Comparison of ENCODE assay signal across 10 cellular contexts in genomic region chr6:137728386-137729349, GRCh38.
DNase-seq lines count a peak whose midpoint lies in the region; ATAC-seq and TF ChIP-seq lines count a peak whose summit lies in the region.
"Had no signal": no experiment of that assay in that cellular context is flagged by ENCODE, and none has a peak within 500 bp of the region (broad histone marks: within the 10 kb centered on the region; RNA-seq: fewer than 3 reads in every experiment).

No MANE protein-coding gene starts in this region.

- peak overlapping the region; percentile 92 for H2BK120ac ChIP-seq in trophoblast cell (ENCODE audit: insufficient read depth, low read length, poor library complexity)

- no peak overlapping the region for H2AFZ ChIP-seq in trophoblast cell (ENCODE audit: insufficient read depth, low read length, poor library complexity)

- no peak overlapping the region for H3K4me3 ChIP-seq in RWPE2 (ENCODE audit: severe bottlenecking)
- H3K4me3 ChIP-seq in fibroblast of the aortic adventitia (ENCODE audit: low read depth, low read length), result no peak overlapping the region
- H3K4me3 ChIP-seq in trophoblast cell (ENCODE audit: low read depth, low read length), result no peak overlapping the region
- H3K4me3 ChIP-seq: breast epithelium had no signal

- ATAC-seq in RWPE2 (ENCODE audit: low read depth), result peak; percentile 82
- ATAC-seq: activated CD8-positive, alpha-beta T cell treated with anti-CD3 and anti-CD28 coated beads for 36 hours had no signal

- H3K14ac ChIP-seq in trophoblast cell (ENCODE audit: low read length), result peak overlapping the region; percentile 77

- DNase-seq in Daoy (ENCODE audit: low read depth), result peak; percentile 90
- DNase-seq in RWPE2 (ENCODE audit: low spot score), result peak; percentile 85
- peak; percentile 100 for DNase-seq in fibroblast of the aortic adventitia (ENCODE audit: low read depth)
- peak; percentile 97 to 98 for DNase-seq in trophoblast cell
- no peak for DNase-seq in NOMO-1 treated with DMSO at 0.1 percent for 48 hours (lab: John Stamatoyannopoulos, UW; ENCODE audit: unreplicated experiment)
- DNase-seq in NCI-H748 treated with DMSO at 0.1 percent for 48 hours (lab: John Stamatoyannopoulos, UW), result no peak
- no peak for DNase-seq in Kasumi-1 (lab: John Stamatoyannopoulos, UW)
- no peak for DNase-seq in NCI-H1092 treated with DMSO at 0.1 percent for 48 hours (lab: John Stamatoyannopoulos, UW)
- DNase-seq: activated CD8-positive, alpha-beta T cell treated with anti-CD3 and anti-CD28 coated beads for 36 hours had no signal

- H2AK5ac ChIP-seq in trophoblast cell (ENCODE audit: low read length), result no peak overlapping the region

- TF ChIP-seq CTCF in RWPE2 (IDR thresholded peaks at IDR 0.05; ENCODE audit: poor library complexity, severe bottlenecking), result no peak
- TF ChIP-seq CTCF in fibroblast of the aortic adventitia (IDR thresholded peaks at IDR 0.05; ENCODE audit: insufficient read depth, low read length), result no peak

- H3K79me2 ChIP-seq in trophoblast cell (ENCODE audit: control insufficient read depth, insufficient read depth, low read length, poor library complexity), result peaks cover 1% of the 10 kb centered on the region

- H3K27me3 ChIP-seq in RWPE2 (ENCODE audit: insufficient read depth, poor library complexity, severe bottlenecking), result no peaks in the 10 kb centered on the region
- H3K27me3 ChIP-seq in trophoblast cell (ENCODE audit: insufficient read depth, low read length), result no peaks in the 10 kb centered on the region
- H3K27me3 ChIP-seq: breast epithelium had no signal

- H2BK12ac ChIP-seq in trophoblast cell (ENCODE audit: low read length), result peak overlapping the region; percentile 45

- H3K4me1 ChIP-seq in RWPE2 (ENCODE audit: insufficient read depth, poor library complexity, severe bottlenecking) (peaks cover 44% of the 10 kb centered on the region), trophoblast cell (ENCODE audit: control insufficient read depth in 1 of 2, insufficient read depth in 2 of 2, low read length in 2 of 2) (peaks cover 12 to 16% of the 10 kb centered on the region in 2 experiments)
- H3K4me1 ChIP-seq: breast epithelium had no signal

- H4K91ac ChIP-seq in trophoblast cell (ENCODE audit: low read depth, low read length), result peak overlapping the region; percentile 92

- peaks cover 14% of the 10 kb centered on the region for H3K79me1 ChIP-seq in trophoblast cell (ENCODE audit: low read length)

- no peak overlapping the region for H3K9ac ChIP-seq in trophoblast cell (ENCODE audit: low read length)

- no peak overlapping the region for H3K4me2 ChIP-seq in trophoblast cell (ENCODE audit: low read length)

- H3K4ac ChIP-seq in trophoblast cell (ENCODE audit: low read depth, low read length), result no peak overlapping the region

- H3K18ac ChIP-seq in trophoblast cell (ENCODE audit: low read length), result no peak overlapping the region

- peak overlapping the region; percentile 63 for H4K8ac ChIP-seq in trophoblast cell (ENCODE audit: low read depth, low read length)

- peak overlapping the region; percentile 89 for H2BK5ac ChIP-seq in trophoblast cell (ENCODE audit: low read depth, low read length, poor library complexity)

- no peak overlapping the region for H3K23ac ChIP-seq in trophoblast cell (ENCODE audit: low read length)

- H3K9me3 ChIP-seq in RWPE2 (ENCODE audit: severe bottlenecking) (no peaks in the 10 kb centered on the region), trophoblast cell (ENCODE audit: insufficient read depth, low read depth, low read length) (no peaks in the 10 kb centered on the region)
- H3K9me3 ChIP-seq: breast epithelium had no signal

- no CpG with 5 or more reads among the region's 6 CpGs for WGBS in trophoblast cell (ENCODE audit: extremely low coverage, insufficient coverage, insufficient read length)

- H3K27ac ChIP-seq in RWPE2 (ENCODE audit: poor library complexity, severe bottlenecking) (peak overlapping the region; percentile 91), trophoblast cell (ENCODE audit: low read depth, low read length) (peak overlapping the region; percentile 45)
- H3K27ac ChIP-seq: breast epithelium had no signal

- H4K12ac ChIP-seq in trophoblast cell (ENCODE audit: low read depth, low read length), result no peak overlapping the region

- H3K36me3 ChIP-seq in RWPE2 (ENCODE audit: low read depth) (no peaks in the 10 kb centered on the region), trophoblast cell (ENCODE audit: control insufficient read depth in 1 of 2, insufficient read depth in 2 of 2, low read length in 2 of 2) (no peaks in the 10 kb centered on the region)
- H3K36me3 ChIP-seq: breast epithelium had no signal

Comparison
In these comparisons a context has a peak if more than half of its experiments do, and no peak if none do; other contexts are left out.
1. DNase-seq: peak in Daoy (single experiment), RWPE2 (single experiment), fibroblast of the aortic adventitia (single experiment) and trophoblast cell (2 of 2); none in NOMO-1 treated with DMSO at 0.1 percent for 48 hours (single experiment), NCI-H748 treated with DMSO at 0.1 percent for 48 hours (single experiment), Kasumi-1 (0 of 2) and NCI-H1092 treated with DMSO at 0.1 percent for 48 hours (single experiment).